In genomic region chr14:22848391-22849164, GRCh38 we compare ENCODE assay signal across 8 cellular contexts. TPM values are rescaled to one million over a fixed set of nuclear protein-coding genes. Genes with fewer than 3 reads are reported as not detected.
DNase-seq lines count a peak whose midpoint lies in the region; ATAC-seq and TF ChIP-seq lines count a peak whose summit lies in the region.

No MANE protein-coding gene starts in this region.

- DNase-seq in LHCN-M2 (ENCODE audit: low read depth) (peak; percentile 90), choroid plexus epithelial cell (ENCODE audit: low read depth) (peak; percentile 95), tibial artery (peak; percentile 86 to 96), PC-9 (no peak), NCI-H2196 treated with DMSO at 0.1 percent for 48 hours (lab: John Stamatoyannopoulos, UW; ENCODE audit: unreplicated experiment) (no peak)
- no peak for DNase-seq in stimulated activated CD4-positive, alpha-beta T cell treated with anti-CD3 and anti-CD28 coated beads, Interleukin-4, amount 100 ng/mL, for 4 hours

- no peaks in the 10 kb centered on the region for H3K79me2 ChIP-seq in PC-9 (ENCODE audit: low read depth)

- 57% methylated on average over 12 of the region's 12 CpGs for WGBS in liver

- no peak overlapping the region for H3K4me2 ChIP-seq in PC-9

- no peak overlapping the region for H3K9ac ChIP-seq in liver (ENCODE audit: low read depth in 1 of 2, low read length in 2 of 2)

- H3K27me3 ChIP-seq in liver (ENCODE audit: control insufficient read depth in 4 of 4, insufficient read depth in 4 of 4, low read length in 3 of 4) (no peaks in the 10 kb centered on the region), tibial artery (no peaks in the 10 kb centered on the region), PC-9 (ENCODE audit: insufficient read depth, low read depth) (no peaks in the 10 kb centered on the region)

- no peak for ATAC-seq in GM18867 (IDR thresholded peaks at IDR 0.05; ENCODE audit: unreplicated experiment)

- no TSS peak for BruUV-seq in PC-9 (replicated peaks; lab: Mats Ljungman, UMichigan)

- no peaks in the 10 kb centered on the region for H4K20me1 ChIP-seq in PC-9 (ENCODE audit: insufficient read depth)

- H3K36me3 ChIP-seq in liver (ENCODE audit: control insufficient read depth in 4 of 4, insufficient read depth in 3 of 4, low read depth in 1 of 4, low read length in 3 of 4) = peaks cover 2 to 12% (median 4%) of the 10 kb centered on the region in 4 donors
- peaks cover 28 to 36% (median 35%) of the 10 kb centered on the region in 3 donors for H3K36me3 ChIP-seq in tibial artery
- H3K36me3 ChIP-seq in PC-9 (ENCODE audit: low read depth) = no peaks in the 10 kb centered on the region

- H3F3A ChIP-seq in PC-9 (ENCODE audit: insufficient read depth, low read depth) = no peaks in the 10 kb centered on the region

- CTCF ChIA-PET in PC-9 (lab: Charles Lee) = no interaction called here

- peak overlapping the region; percentile 1 for H3K4me3 ChIP-seq in choroid plexus epithelial cell (ENCODE audit: low read depth, low read length)
- H3K4me3 ChIP-seq in liver (ENCODE audit: low read depth in 1 of 3, low read length in 3 of 3) = no peak overlapping the region
- peak overlapping the region in 1 of 2 donors; percentile 33 for H3K4me3 ChIP-seq in tibial artery
- no peak overlapping the region for H3K4me3 ChIP-seq in PC-9

- POLR2A ChIA-PET in PC-9 (lab: Charles Lee; ENCODE audit: unreplicated experiment) = no interaction called here

- H3K9me3 ChIP-seq in liver (ENCODE audit: control insufficient read depth in 4 of 4, low read length in 3 of 4) (no peaks in the 10 kb centered on the region), tibial artery (no peaks in the 10 kb centered on the region), PC-9 (ENCODE audit: insufficient read depth, low read depth) (no peaks in the 10 kb centered on the region)

- TF ChIP-seq CTCF in choroid plexus epithelial cell (conservative IDR thresholded peaks at IDR 0.05; ENCODE audit: low read depth, low read length) (no peak), liver (IDR thresholded peaks at IDR 0.05; ENCODE audit: low read depth, low read length, missing input control) (no peak), tibial artery (IDR thresholded peaks at IDR 0.05) (peak in 1 of 2 experiments; percentile 16), PC-9 (conservative IDR thresholded peaks at IDR 0.05) (no peak)

- H3K4me1 ChIP-seq in liver (ENCODE audit: control insufficient read depth in 4 of 4, insufficient read depth in 4 of 4, low read length in 3 of 4) = peaks cover 0 to 12% (median 8%) of the 10 kb centered on the region in 4 donors
- H3K4me1 ChIP-seq in tibial artery = peaks cover 13 to 84% (median 79%) of the 10 kb centered on the region in 4 donors
- H3K4me1 ChIP-seq in PC-9 (replicated peaks; ENCODE audit: insufficient read depth) = no peaks in the 10 kb centered on the region; the same call in 1 of the 2 replicates

- no peaks in the 10 kb centered on the region for H3K9me2 ChIP-seq in PC-9 (ENCODE audit: insufficient read depth)

- no peak overlapping the region for H2AFZ ChIP-seq in PC-9

- peak overlapping the region; percentile 61 to 77 for H3K27ac ChIP-seq in liver (ENCODE audit: low read depth in 1 of 2, low read length in 2 of 2)
- peak overlapping the region; percentile 92 to 97 for H3K27ac ChIP-seq in tibial artery
- H3K27ac ChIP-seq in PC-9 = no peak overlapping the region

- TF ChIP-seq RAD21 in liver (IDR thresholded peaks at IDR 0.05) = no peak

- intact Hi-C loops in tibial artery (cut with DNase I; ENCODE audit: low total_unique reads) (no loop called here), PC-9 (cut with micrococcal nuclease; ENCODE audit: unreplicated experiment) (no loop called here)

TF ChIP-seq in liver, 16 proteins besides CTCF, POLR2A, EP300 and RAD21:
- no peak for TF ChIP-seq ATF3 (IDR thresholded peaks at IDR 0.05)
- peak; percentile 63 for TF ChIP-seq NR2F2 (IDR thresholded peaks at IDR 0.05)

RNA-seq across cellular contexts. Expression of gene MMP14, which starts 12.2 kb away (rescaled TPM):
- 292 and 331 TPM in 2 replicates for total RNA-seq in LHCN-M2 (2014; rRNA removed)
- polyA plus RNA-seq in LHCN-M2 (2012) = 172 TPM
- 1 to 10 TPM; 7.6 to 8.4 TPM for total RNA-seq in liver
- polyA plus RNA-seq in liver = 10 to 100 TPM in 1 of 2 donors, under 1 TPM in 1; 0.86 to 10.6 TPM
- 22.4 and 34.8 TPM in 2 replicates for total RNA-seq in PC-9 (2021)

RNA-seq across cellular contexts. Expression of gene MRPL52, which starts 18.9 kb away (rescaled TPM):
- 104 and 188 TPM in 2 replicates for total RNA-seq in LHCN-M2 (2014; rRNA removed)
- 193 TPM for polyA plus RNA-seq in LHCN-M2 (2012)
- 10 to 100 TPM in 1 of 2 donors, 1 to 10 TPM in 1; 9.1 to 19.1 TPM for total RNA-seq in liver
- polyA plus RNA-seq in liver = 100 to 1,000 TPM in 1 of 2 donors, 10 to 100 TPM in 1; 54.1 to 142 TPM
- total RNA-seq in PC-9 (2021) = 76.7 and 84.8 TPM in 2 replicates

RNA-seq across cellular contexts. Expression of gene LRP10, which starts 23.0 kb away (rescaled TPM):
- total RNA-seq in LHCN-M2 (2014; rRNA removed) (86.0 and 86.5 TPM in 2 replicates), liver (10 to 100 TPM; 30.0 to 32.6 TPM), PC-9 (2021) (59.0 and 61.6 TPM in 2 replicates)
- 127 TPM for polyA plus RNA-seq in LHCN-M2 (2012)
- polyA plus RNA-seq in liver = 10 to 100 TPM; 19.5 to 61.7 TPM

RNA-seq across cellular contexts. Expression of gene SLC7A7, which starts 33.3 kb away (rescaled TPM):
- 4.2 and 4.6 TPM in 2 replicates for total RNA-seq in LHCN-M2 (2014; rRNA removed)
- polyA plus RNA-seq in LHCN-M2 (2012) = 2.2 TPM
- 10 to 100 TPM in 1 of 2 donors, 1 to 10 TPM in 1; 9.2 to 14.3 TPM for total RNA-seq in liver
- polyA plus RNA-seq in liver = 1 to 10 TPM; 2.8 to 8.3 TPM
- total RNA-seq in PC-9 (2021) = 4.7 and 5.9 TPM in 2 replicates

RNA-seq across cellular contexts. Expression of gene REM2, which starts 34.4 kb away (rescaled TPM):
- total RNA-seq in LHCN-M2 (2014; rRNA removed) (0.06 and 0.13 TPM in 2 replicates), liver (under 1 TPM; 0.08 to 0.14 TPM), PC-9 (2021) (0.50 and 0.98 TPM in 2 replicates)
- polyA plus RNA-seq in LHCN-M2 (2012) = 0.17 TPM
- under 1 TPM in 1 of 2 donors, not detected in 1; 0.11 TPM for polyA plus RNA-seq in liver

Comparison
In these comparisons a context has a peak if more than half of its experiments do, and no peak if none do; other contexts are left out.
1. DNase-seq: peak in LHCN-M2 (single experiment), choroid plexus epithelial cell (single experiment) and tibial artery (2 of 2); none in PC-9 (0 of 2), stimulated activated CD4-positive, alpha-beta T cell treated with anti-CD3 and anti-CD28 coated beads, Interleukin-4, amount 100 ng/mL, for 4 hours (0 of 2) and NCI-H2196 treated with DMSO at 0.1 percent for 48 hours (single experiment).